1 cellular context compared by ENCODE assay signal in genomic region chr1:236502972-236503639, GRCh38.
A peak's percentile ranks its signal among the peaks of the same experiment; 100 is the strongest.
TF ChIP-seq lines count a peak whose summit lies in the region.

No MANE protein-coding gene starts in this region.

TF ChIP-seq in K562, 482 proteins besides CTCF, POLR2A, EP300 and RAD21 (continued from another document and continues in another):
- TF ChIP-seq ZNF75A (CRISPR knock-in tag; IDR thresholded peaks at IDR 0.05) (no peak), CBFA2T2 (conservative IDR thresholded peaks at IDR 0.05) (no peak), TCF7L2 (IDR thresholded peaks at IDR 0.05; ENCODE audit: low read depth, low read length) (no peak), LARP7 (IDR thresholded peaks at IDR 0.05) (peak; percentile 9; the same call in 1 of the 2 replicates), ZNF830 (CRISPR knock-in tag; IDR thresholded peaks at IDR 0.05) (no peak), HBP1 (CRISPR knock-in tag; IDR thresholded peaks at IDR 0.05) (no peak), RBM17 (IDR thresholded peaks at IDR 0.05; ENCODE audit: borderline replicate concordance, low read depth, low read length) (no peak), ETV6 (IDR thresholded peaks at IDR 0.05; ENCODE audit: borderline replicate concordance in 1 of 2, low read depth in 2 of 2, low read length in 1 of 2) (peak in 1 of 2 experiments; percentile 83; a peak in 3 of 4 replicates), ETV6 (CRISPR knock-in tag; IDR thresholded peaks at IDR 0.05; ENCODE audit: borderline replicate concordance) (no peak), ZBTB49 (CRISPR knock-in tag; IDR thresholded peaks at IDR 0.05; ENCODE audit: borderline replicate concordance) (no peak), ELK3 (CRISPR knock-in tag; IDR thresholded peaks at IDR 0.05) (peak; percentile 50; the same call in 1 of the 2 replicates), IRF2 (CRISPR knock-in tag; IDR thresholded peaks at IDR 0.05) (no peak), CREBBP (IDR thresholded peaks at IDR 0.05; ENCODE audit: low read depth, low read length) (no peak), BRF2 (IDR thresholded peaks at IDR 0.05; ENCODE audit: borderline replicate concordance, insufficient read depth, insufficient read length) (no peak), ZNF282 (CRISPR knock-in tag; IDR thresholded peaks at IDR 0.05) (no peak), ZKSCAN8 (CRISPR knock-in tag; IDR thresholded peaks at IDR 0.05) (peak; percentile 33; the same call in 1 of the 2 replicates), NUFIP1 (IDR thresholded peaks at IDR 0.05; ENCODE audit: partially characterized antibody) (no peak), ZBTB2 (IDR thresholded peaks at IDR 0.05) (no peak), CGGBP1 (CRISPR knock-in tag; IDR thresholded peaks at IDR 0.05) (no peak), UBTF (IDR thresholded peaks at IDR 0.05; ENCODE audit: borderline replicate concordance in 1 of 2, low read depth in 2 of 2, low read length in 2 of 2) (peak in 1 of 2 experiments; percentile 83; a peak in 1 of 4 replicates), HNRNPL (IDR thresholded peaks at IDR 0.05; ENCODE audit: low read depth, low read length) (no peak), ZBTB33 (CRISPR knock-in tag; IDR thresholded peaks at IDR 0.05) (peak; percentile 95), EHMT2 (IDR thresholded peaks at IDR 0.05) (0 out of 2 replicates have a peak, but pooled peaks have one; percentile 11), HMGN3 (IDR thresholded peaks at IDR 0.05; ENCODE audit: borderline replicate concordance, extremely low read depth, insufficient read length, low read depth, low read length) (no peak), SIN3B (IDR thresholded peaks at IDR 0.05; ENCODE audit: low read depth) (no peak), BACH1 (tag; IDR thresholded peaks at IDR 0.05) (no peak), GTF3C2 (IDR thresholded peaks at IDR 0.05; ENCODE audit: borderline replicate concordance, extremely low read depth, insufficient read length) (no peak), EGR1 (conservative IDR thresholded peaks at IDR 0.05) (no peak), KLF1 (tag; IDR thresholded peaks at IDR 0.05) (no peak), TFE3 (CRISPR knock-in tag; IDR thresholded peaks at IDR 0.05) (no peak), POLR2G (IDR thresholded peaks at IDR 0.05; ENCODE audit: low read depth, low read length) (no peak), ZNF780A (CRISPR knock-in tag; IDR thresholded peaks at IDR 0.05) (no peak), ESRRA (IDR thresholded peaks at IDR 0.05; ENCODE audit: borderline replicate concordance, low read depth) (peak; percentile 32; the same call in 1 of the 2 replicates), TRIM25 (IDR thresholded peaks at IDR 0.05; ENCODE audit: borderline replicate concordance) (no peak), ZNF311 (CRISPR knock-in tag; IDR thresholded peaks at IDR 0.05) (peak; percentile 27; the same call in 1 of the 2 replicates), ZNF589 (CRISPR knock-in tag; IDR thresholded peaks at IDR 0.05; ENCODE audit: low read depth) (no peak), ID3 (CRISPR knock-in tag; IDR thresholded peaks at IDR 0.05) (no peak), ID3 (tag; IDR thresholded peaks at IDR 0.05) (no peak), ZNF79 (CRISPR knock-in tag; IDR thresholded peaks at IDR 0.05; ENCODE audit: low read depth) (0 out of 2 replicates have a peak, but pooled peaks have one; percentile 29)
